Comparison of ENCODE assay signal across 28 cellular contexts in the genomic region with DNA sequence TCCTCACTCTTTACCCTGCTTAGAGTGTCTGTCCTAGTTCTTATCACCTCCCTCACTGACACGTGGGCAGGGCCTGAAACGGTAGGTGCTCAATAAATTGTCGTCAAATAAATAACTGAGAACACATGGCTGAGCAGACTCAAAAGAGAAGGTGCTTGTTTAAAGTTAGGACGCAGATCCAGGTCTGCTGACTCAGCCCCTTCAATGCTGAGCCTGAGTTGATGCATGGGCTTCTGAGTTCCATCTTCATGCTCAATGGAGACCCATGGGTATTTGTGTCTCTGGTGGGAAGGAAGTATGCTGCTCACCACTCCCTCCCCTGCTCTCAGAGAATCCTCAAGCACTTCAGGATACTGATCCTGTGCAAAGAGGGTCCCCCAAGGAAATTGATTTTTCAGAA.
A peak's percentile ranks its signal among the peaks of the same experiment; 100 is the strongest.
DNase-seq lines count a peak whose midpoint lies in the region; ATAC-seq and TF ChIP-seq lines count a peak whose summit lies in the region.
"Had no signal": no experiment of that assay in that cellular context is flagged by ENCODE, and none has a peak within 500 bp of the region (broad histone marks: within the 10 kb centered on the region; RNA-seq: fewer than 3 reads in every experiment).

No MANE protein-coding gene starts in this region.

- no peak overlapping the region for H4K5ac ChIP-seq in IMR-90 (ENCODE audit: low read depth, low read length)

- no peak overlapping the region for H2AK5ac ChIP-seq in IMR-90 (ENCODE audit: low read depth, low read length)

- H3K79me2 ChIP-seq in neural progenitor cell (ENCODE audit: low read depth): no peaks in the 10 kb centered on the region

- H3K27me3 ChIP-seq in IMR-90 (ENCODE audit: control insufficient read depth, insufficient read depth, low read length) (no peaks in the 10 kb centered on the region), neural progenitor cell (no peaks in the 10 kb centered on the region), heart left ventricle (no peaks in the 10 kb centered on the region)
- H3K27me3 ChIP-seq: esophagus muscularis mucosa, suprapubic skin, upper lobe of right lung had no signal

- H3K4me3 ChIP-seq in IMR-90 (ENCODE audit: insufficient read depth, low read depth, low read length) (no peak overlapping the region), neural progenitor cell (no peak overlapping the region), heart left ventricle (no peak overlapping the region)
- H3K4me3 ChIP-seq: esophagus muscularis mucosa, HAP-1, PC-9, psoas muscle, suprapubic skin, upper lobe of right lung had no signal

- no peak for DNase-seq in activated CD4-positive, alpha-beta T cell treated with anti-CD3 and anti-CD28 coated beads, Interleukin-2, amount 10 ng/mL, durations not matched to agents 7 days and 5 days
- no peak for DNase-seq in activated CD4-positive, alpha-beta T cell treated with anti-CD3 and anti-CD28 coated beads for 36 hours
- no peak for DNase-seq in IMR-90
- DNase-seq in central memory CD8-positive, alpha-beta T cell (ENCODE audit: low spot score in 2 of 2): no peak
- no peak for DNase-seq in neural progenitor cell (ENCODE audit: low spot score)
- DNase-seq in heart left ventricle: no peak
- DNase-seq: 8988T; activated gamma-delta T cell treated with Interleukin-2 at 50 U/mL for 16 hours; central memory CD4-positive, alpha-beta T cell; foreskin fibroblast; kidney; left ventricle myocardium superior; NCI-H146; PC-9; psoas muscle; stimulated activated CD4-positive, alpha-beta T cell treated with anti-CD3 and anti-CD28 coated beads, Interleukin-4, amount 100 ng/mL, for 24 hours; upper lobe of right lung had no signal

- peaks cover 16 to 19% of the 10 kb centered on the region in 2 experiments; a peak in 3 of 4 replicates for H3K79me1 ChIP-seq in IMR-90 (ENCODE audit: low read depth in 1 of 2, low read length in 2 of 2)

- H3K4me3 Mint-ChIP-seq in activated CD4-positive, alpha-beta T cell treated with anti-CD3 and anti-CD28 coated beads, Interleukin-2, amount 10 ng/mL, durations not matched to agents 7 days and 5 days: no peak overlapping the region
- no peak overlapping the region for H3K4me3 Mint-ChIP-seq in activated CD4-positive, alpha-beta T cell treated with anti-CD3 and anti-CD28 coated beads for 36 hours
- no peak overlapping the region for H3K4me3 Mint-ChIP-seq in central memory CD8-positive, alpha-beta T cell
- no peak overlapping the region for H3K4me3 Mint-ChIP-seq in neural progenitor cell
- H3K4me3 Mint-ChIP-seq: CD14-positive monocyte; dendritic cell treated with granulocyte-macrophage colony-stimulating factor and Interleukin-4, amounts not matched to agents 40 ng/mL and 50 ng/mL, for 4 days; T-helper 1 cell treated with Interleukin-12 subunit alpha and Interleukin-12 subunit beta and Interleukin-4 antibody, amounts not matched to agents 30 μg/mL and 1 μg/mL, for 36 hours had no signal

- no TSS peak for BruUV-seq in IMR-90 (replicated peaks; lab: Mats Ljungman, UMichigan)

- no peak overlapping the region for H3K23ac ChIP-seq in IMR-90 (ENCODE audit: low read depth, low read length)

- POLR2A ChIA-PET in activated CD4-positive, alpha-beta T cell treated with anti-CD3 and anti-CD28 coated beads, Interleukin-2, amount 10 ng/mL, durations not matched to agents 7 days and 5 days (lab: Charles Lee): no interaction called here
- POLR2A ChIA-PET in activated CD4-positive, alpha-beta T cell treated with anti-CD3 and anti-CD28 coated beads for 36 hours (lab: Charles Lee): no interaction called here
- POLR2A ChIA-PET in IMR-90 (lab: Charles Lee; ENCODE audit: unreplicated experiment): no interaction called here

- no peak overlapping the region for H2BK5ac ChIP-seq in IMR-90 (ENCODE audit: low read depth, low read length, poor library complexity, severe bottlenecking)

- no peak overlapping the region for H2AK9ac ChIP-seq in IMR-90 (replicated peaks; ENCODE audit: low read depth, low read length, poor library complexity)

- H4K8ac ChIP-seq in IMR-90 (ENCODE audit: low read depth in 2 of 2, low read length in 2 of 2): no peak overlapping the region

- H4K91ac ChIP-seq in IMR-90 (ENCODE audit: insufficient read depth, low read depth, low read length): no peak overlapping the region

- in situ Hi-C loops in IMR-90 (cut with MboI; ENCODE audit: low sequenced_read_pairs): no loop called here

- H3K4me2 ChIP-seq in IMR-90 (ENCODE audit: low read depth, low read length) (no peak overlapping the region), neural progenitor cell (no peak overlapping the region)
- H3K4me2 ChIP-seq: PC-9 had no signal

- peaks cover 10% of the 10 kb centered on the region; the same call in 1 of the 2 replicates for H3K4me1 ChIP-seq in IMR-90 (ENCODE audit: control insufficient read depth, insufficient read depth, low read length)
- peaks cover 12% of the 10 kb centered on the region for H3K4me1 ChIP-seq in neural progenitor cell
- peaks cover 0 to 31% (median 17%) of the 10 kb centered on the region in 12 donors for H3K4me1 ChIP-seq in heart left ventricle
- H3K4me1 ChIP-seq: HAP-1, suprapubic skin had no signal

- no peak overlapping the region for H3K27ac ChIP-seq in IMR-90 (ENCODE audit: insufficient read depth, low read length)
- H3K27ac ChIP-seq in neural progenitor cell: no peak overlapping the region
- H3K27ac ChIP-seq in heart left ventricle: no peak overlapping the region
- H3K27ac ChIP-seq: esophagus muscularis mucosa, PC-9, psoas muscle, suprapubic skin, upper lobe of right lung had no signal

- ATAC-seq in activated CD4-positive, alpha-beta T cell treated with anti-CD3 and anti-CD28 coated beads for 36 hours: no peak
- ATAC-seq in IMR-90 (ENCODE audit: low read depth): no peak
- ATAC-seq in central memory CD8-positive, alpha-beta T cell (replicated peaks; ENCODE audit: extremely low read depth, poor library complexity, severe bottlenecking): no peak
- ATAC-seq in GM19023 (IDR thresholded peaks at IDR 0.05; ENCODE audit: unreplicated experiment): no peak
- ATAC-seq in heart left ventricle: no peak
- no peak for ATAC-seq in GM21786 (IDR thresholded peaks at IDR 0.05; ENCODE audit: unreplicated experiment)
- ATAC-seq: activated CD4-positive, CD25-positive, alpha-beta regulatory T cell treated with anti-CD3 and anti-CD28 coated beads, Interleukin-2, amount 50 U/mL, for 24 hours; left ventricle myocardium superior; psoas muscle; Right ventricle myocardium inferior; SK-N-SH treated with all-trans-retinoic acid at 6 μM for 48 hours; upper lobe of right lung had no signal

- dilution Hi-C loops in IMR-90 (cut with HindIII; ENCODE audit: low sequenced_read_pairs, unreplicated experiment): no loop called here

- TF ChIP-seq CTCF in IMR-90 (conservative IDR thresholded peaks at IDR 0.05; ENCODE audit: low read depth, low read length) (no peak), neural progenitor cell (IDR thresholded peaks at IDR 0.05) (no peak), heart left ventricle (IDR thresholded peaks at IDR 0.05) (no peak)

- WGBS in IMR-90 (ENCODE audit: extremely low coverage in 2 of 2, insufficient read length in 1 of 2), 2 experiments: no CpG with 5 or more reads among the region's 4 CpGs
- 67 to 77% (median 73%) methylated on average over 4 of the region's 4 CpGs for WGBS in heart left ventricle, 4 donors

- no peak overlapping the region for H2BK15ac ChIP-seq in IMR-90 (ENCODE audit: low read depth, low read length)

- H4K20me1 ChIP-seq in IMR-90 (ENCODE audit: insufficient read depth, low read length): no peaks in the 10 kb centered on the region
- H4K20me1 ChIP-seq in neural progenitor cell (ENCODE audit: low read depth): no peaks in the 10 kb centered on the region

- H3K9me3 Mint-ChIP-seq in activated CD4-positive, alpha-beta T cell treated with anti-CD3 and anti-CD28 coated beads, Interleukin-2, amount 10 ng/mL, durations not matched to agents 7 days and 5 days: no peaks in the 10 kb centered on the region
- H3K9me3 Mint-ChIP-seq in activated CD4-positive, alpha-beta T cell treated with anti-CD3 and anti-CD28 coated beads for 36 hours (ENCODE audit: low read depth): no peaks in the 10 kb centered on the region
- H3K9me3 Mint-ChIP-seq in central memory CD8-positive, alpha-beta T cell: no peaks in the 10 kb centered on the region
- no peaks in the 10 kb centered on the region for H3K9me3 Mint-ChIP-seq in neural progenitor cell
- H3K9me3 Mint-ChIP-seq: CD14-positive monocyte; dendritic cell treated with granulocyte-macrophage colony-stimulating factor and Interleukin-4, amounts not matched to agents 40 ng/mL and 50 ng/mL, for 4 days; T-helper 1 cell treated with Interleukin-12 subunit alpha and Interleukin-12 subunit beta and Interleukin-4 antibody, amounts not matched to agents 30 μg/mL and 1 μg/mL, for 36 hours had no signal

- peak overlapping the region; percentile 72 for H3K27ac Mint-ChIP-seq in activated CD4-positive, alpha-beta T cell treated with anti-CD3 and anti-CD28 coated beads, Interleukin-2, amount 10 ng/mL, durations not matched to agents 7 days and 5 days
- H3K27ac Mint-ChIP-seq in activated CD4-positive, alpha-beta T cell treated with anti-CD3 and anti-CD28 coated beads for 36 hours: no peak overlapping the region
- H3K27ac Mint-ChIP-seq in central memory CD8-positive, alpha-beta T cell (ENCODE audit: low read depth): peak overlapping the region; percentile 85
- peak overlapping the region; percentile 58 for H3K27ac Mint-ChIP-seq in neural progenitor cell
- H3K27ac Mint-ChIP-seq: dendritic cell treated with granulocyte-macrophage colony-stimulating factor and Interleukin-4, amounts not matched to agents 40 ng/mL and 50 ng/mL, for 4 days; T-helper 1 cell treated with Interleukin-12 subunit alpha and Interleukin-12 subunit beta and Interleukin-4 antibody, amounts not matched to agents 30 μg/mL and 1 μg/mL, for 36 hours had no signal

- TF ChIP-seq POLR2A in IMR-90 (IDR thresholded peaks at IDR 0.05; ENCODE audit: low read depth, low read length): no peak
- TF ChIP-seq POLR2A in heart left ventricle (IDR thresholded peaks at IDR 0.05): no peak

- H3K27me3 Mint-ChIP-seq in activated CD4-positive, alpha-beta T cell treated with anti-CD3 and anti-CD28 coated beads, Interleukin-2, amount 10 ng/mL, durations not matched to agents 7 days and 5 days: no peaks in the 10 kb centered on the region
- no peaks in the 10 kb centered on the region for H3K27me3 Mint-ChIP-seq in activated CD4-positive, alpha-beta T cell treated with anti-CD3 and anti-CD28 coated beads for 36 hours
- H3K27me3 Mint-ChIP-seq in central memory CD8-positive, alpha-beta T cell: no peaks in the 10 kb centered on the region
- H3K27me3 Mint-ChIP-seq in neural progenitor cell (ENCODE audit: insufficient read depth, low read depth): peaks cover 10% of the 10 kb centered on the region
- H3K27me3 Mint-ChIP-seq: dendritic cell treated with granulocyte-macrophage colony-stimulating factor and Interleukin-4, amounts not matched to agents 40 ng/mL and 50 ng/mL, for 4 days had no signal

- CTCF ChIA-PET in activated CD4-positive, alpha-beta T cell treated with anti-CD3 and anti-CD28 coated beads, Interleukin-2, amount 10 ng/mL, durations not matched to agents 7 days and 5 days (lab: Charles Lee): interaction anchor here (0.7 kb wide), 1 partner anchor 12 kb away, joined by 3 read pairs; no protein-coding TSS in a partner anchor
- CTCF ChIA-PET in activated CD4-positive, alpha-beta T cell treated with anti-CD3 and anti-CD28 coated beads for 36 hours (lab: Charles Lee): interaction anchor here (0.7 to 1.2 kb wide), 2 partner anchors 79 to 242 kb away, joined by 3 to 4 read pairs; no protein-coding TSS in a partner anchor
- CTCF ChIA-PET in IMR-90 (lab: Yijun Ruan, JAX): no interaction called here

- H2BK20ac ChIP-seq in IMR-90 (ENCODE audit: low read depth, low read length): no peak overlapping the region

- H3F3A ChIP-seq in neural progenitor cell (ENCODE audit: low read depth): no peaks in the 10 kb centered on the region

- H2AFZ ChIP-seq in IMR-90 (replicated peaks; ENCODE audit: low read length, poor library complexity) (no peak overlapping the region), neural progenitor cell (replicated peaks) (no peak overlapping the region)
- H2AFZ ChIP-seq: PC-9 had no signal

- TF ChIP-seq RAD21 in IMR-90 (IDR thresholded peaks at IDR 0.05; ENCODE audit: low read length): no peak

- H3K9ac ChIP-seq in IMR-90 (ENCODE audit: low read depth, low read length) (no peak overlapping the region), neural progenitor cell (no peak overlapping the region)

- peaks cover 6% of the 10 kb centered on the region for H3K36me3 ChIP-seq in IMR-90 (ENCODE audit: control insufficient read depth, insufficient read depth, low read length)
- H3K36me3 ChIP-seq in neural progenitor cell: no peaks in the 10 kb centered on the region
- H3K36me3 ChIP-seq in heart left ventricle: peaks cover 0 to 84% (median 60%) of the 10 kb centered on the region in 9 donors
- H3K36me3 ChIP-seq: HAP-1 had no signal

- H3K36me3 Mint-ChIP-seq in activated CD4-positive, alpha-beta T cell treated with anti-CD3 and anti-CD28 coated beads, Interleukin-2, amount 10 ng/mL, durations not matched to agents 7 days and 5 days (ENCODE audit: low read depth): peaks cover 73% of the 10 kb centered on the region
- H3K36me3 Mint-ChIP-seq in activated CD4-positive, alpha-beta T cell treated with anti-CD3 and anti-CD28 coated beads for 36 hours (ENCODE audit: low read depth): peaks cover 36% of the 10 kb centered on the region
- H3K36me3 Mint-ChIP-seq in central memory CD8-positive, alpha-beta T cell (ENCODE audit: insufficient read depth): peaks cover 65% of the 10 kb centered on the region
- H3K36me3 Mint-ChIP-seq in neural progenitor cell: no peaks in the 10 kb centered on the region

- H3K56ac ChIP-seq in IMR-90 (ENCODE audit: extremely low read depth, insufficient read depth, low read length): no peak overlapping the region

- H3K4me1 Mint-ChIP-seq in activated CD4-positive, alpha-beta T cell treated with anti-CD3 and anti-CD28 coated beads, Interleukin-2, amount 10 ng/mL, durations not matched to agents 7 days and 5 days: peaks cover 59% of the 10 kb centered on the region
- H3K4me1 Mint-ChIP-seq in activated CD4-positive, alpha-beta T cell treated with anti-CD3 and anti-CD28 coated beads for 36 hours: peaks cover 44% of the 10 kb centered on the region
- H3K4me1 Mint-ChIP-seq in central memory CD8-positive, alpha-beta T cell: peaks cover 49% of the 10 kb centered on the region
- peaks cover 12% of the 10 kb centered on the region for H3K4me1 Mint-ChIP-seq in neural progenitor cell

- no peak overlapping the region for H3K14ac ChIP-seq in IMR-90 (replicated peaks; ENCODE audit: low read depth, low read length)

- H3K9me1 ChIP-seq in IMR-90 (ENCODE audit: insufficient read depth, low read length): peaks cover 34% of the 10 kb centered on the region

- H3K9me3 ChIP-seq in IMR-90 (ENCODE audit: control insufficient read depth, insufficient read depth, low read length): no peaks in the 10 kb centered on the region
- H3K9me3 ChIP-seq in neural progenitor cell (ENCODE audit: low read depth): no peaks in the 10 kb centered on the region
- no peaks in the 10 kb centered on the region for H3K9me3 ChIP-seq in heart left ventricle
- H3K9me3 ChIP-seq: esophagus muscularis mucosa, HAP-1, psoas muscle, suprapubic skin, upper lobe of right lung had no signal

- no peak overlapping the region; the same call in 1 of the 2 replicates for H3K4ac ChIP-seq in IMR-90 (ENCODE audit: low read depth, low read length)

- H3K18ac ChIP-seq in IMR-90 (ENCODE audit: low read depth, low read length): no peak overlapping the region

- H2BK120ac ChIP-seq in IMR-90 (ENCODE audit: low read depth, low read length): no peak overlapping the region

- intact Hi-C loops in activated CD4-positive, alpha-beta T cell treated with anti-CD3 and anti-CD28 coated beads for 36 hours (cut with DNase I, micrococcal nuclease): no loop called here
- intact Hi-C loops in IMR-90 (cut with micrococcal nuclease) (no loop called here), heart left ventricle (cut with DNase I) (loop anchor here in 1 of 10 donors (5.0 kb wide), 1 partner anchor 69 kb away; a partner anchor contains a TSS)
